Comparison of ENCODE assay signal across 18 cellular contexts in genomic region chr1:153550827-153551512, GRCh38. TPM values are rescaled to one million over a fixed set of nuclear protein-coding genes. Genes with fewer than 3 reads are reported as not detected.
A peak's percentile ranks its signal among the peaks of the same experiment; 100 is the strongest.
DNase-seq lines count a peak whose midpoint lies in the region; ATAC-seq and TF ChIP-seq lines count a peak whose summit lies in the region.
"Had no signal": no experiment of that assay in that cellular context is flagged by ENCODE, and none has a peak within 500 bp of the region (broad histone marks: within the 10 kb centered on the region; RNA-seq: fewer than 3 reads in every experiment).

No MANE protein-coding gene starts in this region.

- H2AFZ ChIP-seq in OCI-LY3 (ENCODE audit: low read depth, low read length): no peak overlapping the region

- peaks cover 89% of the 10 kb centered on the region for H3K4me1 Mint-ChIP-seq in dendritic cell treated with granulocyte-macrophage colony-stimulating factor and Interleukin-4, amounts not matched to agents 40 ng/mL and 50 ng/mL, for 4 days (ENCODE audit: low read depth)

- peak overlapping the region; percentile 7; the same call in 1 of the 2 replicates for H3K4me2 ChIP-seq in OCI-LY3 (ENCODE audit: low read length)

- no peak overlapping the region for H3K27ac ChIP-seq in OCI-LY3 (ENCODE audit: low read length)
- H3K27ac ChIP-seq: pancreas had no signal

- H4K20me1 ChIP-seq in OCI-LY3 (ENCODE audit: insufficient read depth, low read length): no peaks in the 10 kb centered on the region

- H3K36me3 Mint-ChIP-seq in dendritic cell treated with granulocyte-macrophage colony-stimulating factor and Interleukin-4, amounts not matched to agents 40 ng/mL and 50 ng/mL, for 4 days (ENCODE audit: low read depth): peaks cover 1% of the 10 kb centered on the region
- H3K36me3 Mint-ChIP-seq: IgD-negative memory B cell had no signal

- no peaks in the 10 kb centered on the region for H3K79me2 ChIP-seq in OCI-LY3 (ENCODE audit: low read length)

- no peak for ATAC-seq in left lobe of liver
- ATAC-seq in GM21576 (IDR thresholded peaks at IDR 0.05; ENCODE audit: unreplicated experiment): no peak
- ATAC-seq: pancreas had no signal

- peak overlapping the region; percentile 94 for H3K27ac Mint-ChIP-seq in dendritic cell treated with granulocyte-macrophage colony-stimulating factor and Interleukin-4, amounts not matched to agents 40 ng/mL and 50 ng/mL, for 4 days
- H3K27ac Mint-ChIP-seq: activated T-helper 2 cell treated with anti-CD3 and anti-CD28 coated beads, Interferon-gamma antibody, Interleukin-2, Interleukin-4, amounts not matched to agents 10 μg/mL and 5 μg/mL and 100 μg/mL, durations not matched to agents 14 hours and 24 hours and 36 hours; IgD-negative memory B cell had no signal

- no peaks in the 10 kb centered on the region for H3K27me3 ChIP-seq in OCI-LY3 (ENCODE audit: low read depth, low read length)
- H3K27me3 ChIP-seq: pancreas had no signal

- H3K27me3 Mint-ChIP-seq in dendritic cell treated with granulocyte-macrophage colony-stimulating factor and Interleukin-4, amounts not matched to agents 40 ng/mL and 50 ng/mL, for 4 days: no peaks in the 10 kb centered on the region

- TF ChIP-seq CTCF in OCI-LY3 (IDR thresholded peaks at IDR 0.05; ENCODE audit: low read depth, low read length): no peak

- H3K9ac ChIP-seq in OCI-LY3 (ENCODE audit: low read length): no peak overlapping the region

- peak overlapping the region; percentile 7 for H3K4me3 Mint-ChIP-seq in dendritic cell treated with granulocyte-macrophage colony-stimulating factor and Interleukin-4, amounts not matched to agents 40 ng/mL and 50 ng/mL, for 4 days

- H3K9me3 ChIP-seq in OCI-LY3 (ENCODE audit: insufficient read depth, low read length): no peaks in the 10 kb centered on the region
- H3K9me3 ChIP-seq: pancreas had no signal

- no peaks in the 10 kb centered on the region for H3K9me3 Mint-ChIP-seq in dendritic cell treated with granulocyte-macrophage colony-stimulating factor and Interleukin-4, amounts not matched to agents 40 ng/mL and 50 ng/mL, for 4 days
- H3K9me3 Mint-ChIP-seq: activated T-helper 2 cell treated with anti-CD3 and anti-CD28 coated beads, Interferon-gamma antibody, Interleukin-2, Interleukin-4, amounts not matched to agents 10 μg/mL and 5 μg/mL and 100 μg/mL, durations not matched to agents 14 hours and 24 hours and 36 hours; IgD-negative memory B cell had no signal

- H3K4me1 ChIP-seq in OCI-LY3 (ENCODE audit: low read length): peaks cover 25% of the 10 kb centered on the region

- DNase-seq in GDM1 (lab: John Stamatoyannopoulos, UW): peak; percentile 48
- DNase-seq in pons (ENCODE audit: low spot score): peak; percentile 28
- DNase-seq in NCI-H2196 (lab: John Stamatoyannopoulos, UW; ENCODE audit: unreplicated experiment): no peak
- DNase-seq in left lobe of liver (ENCODE audit: low spot score): no peak
- DNase-seq in HUDEP-2 (lab: John Stamatoyannopoulos, UW; ENCODE audit: unreplicated experiment in 76 of 76): no peak
- DNase-seq: activated CD4-positive, alpha-beta T cell treated with anti-CD3 and anti-CD28 coated beads for 48 hours; H7; hippocampal formation; NCI-H187 had no signal

- intact Hi-C loops in dendritic cell treated with granulocyte-macrophage colony-stimulating factor and Interleukin-4, amounts not matched to agents 40 ng/mL and 50 ng/mL, for 4 days (cut with micrococcal nuclease): loop anchor here (2.0 kb wide), 1 partner anchor 16 kb away; no protein-coding TSS in a partner anchor

- no peak overlapping the region for H3K4me3 ChIP-seq in OCI-LY3 (ENCODE audit: low read length)
- H3K4me3 ChIP-seq: pancreas had no signal

- no peaks in the 10 kb centered on the region for H3K36me3 ChIP-seq in OCI-LY3 (replicated peaks; ENCODE audit: low read depth, low read length)
- H3K36me3 ChIP-seq: pancreas had no signal

RNA-seq across cellular contexts. Expression of gene S100A3, which starts 1.9 kb away (rescaled TPM):
- total RNA-seq in left lobe of liver: not detected
- total RNA-seq: activated T-helper 2 cell treated with anti-CD3 and anti-CD28 coated beads, Interferon-gamma antibody, Interleukin-2, Interleukin-4, amounts not matched to agents 10 μg/mL and 5 μg/mL and 100 μg/mL, durations not matched to agents 14 hours and 24 hours and 36 hours had no signal

RNA-seq across cellular contexts. Expression of gene S100A4, which starts 5.4 kb away (rescaled TPM):
- 7.1 TPM for total RNA-seq in left lobe of liver
- total RNA-seq: endothelial cell of umbilical vein had no signal

RNA-seq across cellular contexts. Expression of gene S100A5, which starts 10.2 kb away (rescaled TPM):
- total RNA-seq in left lobe of liver: not detected
- total RNA-seq: bronchial epithelial cell, endothelial cell of umbilical vein, H7, lung microvascular endothelial cell, pancreas had no signal

RNA-seq across cellular contexts. Expression of gene S100A2, which starts 14.7 kb away (rescaled TPM):
- 0.55 TPM for total RNA-seq in left lobe of liver

RNA-seq across cellular contexts. Expression of gene S100A6, which starts 15.2 kb away (rescaled TPM):
- total RNA-seq in left lobe of liver: 13.9 TPM

Comparison
In these comparisons a context has a peak if more than half of its experiments do, and no peak if none do; other contexts are left out.
1. DNase-seq: peak in GDM1 (single experiment) and pons (single experiment); none in NCI-H2196 (single experiment), left lobe of liver (single experiment) and HUDEP-2 (0 of 76).